Comparison of ENCODE assay signal across 25 cellular contexts in the genomic region with DNA sequence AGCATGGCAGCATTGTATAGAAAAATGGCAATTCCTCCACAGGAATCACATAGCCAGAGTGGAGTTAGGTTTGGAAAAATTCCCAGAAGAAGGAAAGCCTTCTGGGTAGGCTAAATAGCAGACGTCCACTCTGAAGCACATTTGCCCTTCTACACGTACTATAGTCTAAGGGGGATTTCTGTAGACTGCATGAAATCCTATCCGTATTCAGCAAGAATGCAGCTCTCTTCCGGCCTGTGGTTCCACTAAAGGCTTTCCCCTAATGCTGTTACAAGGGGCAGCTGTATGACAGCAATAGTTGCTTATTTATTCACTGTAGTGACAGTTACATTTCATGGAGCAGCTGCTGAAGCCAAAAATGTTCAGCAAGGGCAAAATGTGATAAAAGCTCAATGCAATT.
DNase-seq lines count a peak whose midpoint lies in the region; ATAC-seq and TF ChIP-seq lines count a peak whose summit lies in the region.
"Had no signal": no experiment of that assay in that cellular context is flagged by ENCODE, and none has a peak within 500 bp of the region (broad histone marks: within the 10 kb centered on the region; RNA-seq: fewer than 3 reads in every experiment).

No MANE protein-coding gene starts in this region.

- H3K79me2 ChIP-seq in GM23338 (replicated peaks; ENCODE audit: insufficient read depth) = no peaks in the 10 kb centered on the region
- no peaks in the 10 kb centered on the region for H3K79me2 ChIP-seq in smooth muscle cell (ENCODE audit: low read depth)
- H3K79me2 ChIP-seq in GM23248 (ENCODE audit: insufficient read depth) = no peaks in the 10 kb centered on the region

- H3K27me3 Mint-ChIP-seq in GM23338 (ENCODE audit: insufficient read depth, low read depth, poor library complexity) = peaks cover 2% of the 10 kb centered on the region
- H3K27me3 Mint-ChIP-seq in T-helper 2 cell treated with Interferon-gamma antibody and Interleukin-4, amounts not matched to agents 5 μg/mL and 100 μg/mL, for 36 hours (ENCODE audit: low read depth) = no peaks in the 10 kb centered on the region
- H3K27me3 Mint-ChIP-seq: CD4-positive, alpha-beta memory T cell; CD4-positive, CD25-positive, alpha-beta regulatory T cell; CD8-positive, alpha-beta memory T cell had no signal

- H3K9me3 Mint-ChIP-seq in GM23338 = no peaks in the 10 kb centered on the region
- H3K9me3 Mint-ChIP-seq in T-helper 2 cell treated with Interferon-gamma antibody and Interleukin-4, amounts not matched to agents 5 μg/mL and 100 μg/mL, for 36 hours = peaks cover 7% of the 10 kb centered on the region

- in situ Hi-C loops in GM23248 (cut with MboI) = no loop called here

- no peaks in the 10 kb centered on the region for H3K36me3 ChIP-seq in GM23338 (ENCODE audit: insufficient read depth)
- H3K36me3 ChIP-seq in SJCRH30 = no peaks in the 10 kb centered on the region
- H3K36me3 ChIP-seq in smooth muscle cell (ENCODE audit: low read depth) = no peaks in the 10 kb centered on the region
- no peaks in the 10 kb centered on the region for H3K36me3 ChIP-seq in GM23248 (ENCODE audit: low read depth)
- H3K36me3 ChIP-seq: BE2C, BLaER1 had no signal

- no peaks in the 10 kb centered on the region for H4K20me1 ChIP-seq in GM23338 (replicated peaks; ENCODE audit: insufficient read depth)
- no peaks in the 10 kb centered on the region for H4K20me1 ChIP-seq in smooth muscle cell (ENCODE audit: low read depth)
- no peaks in the 10 kb centered on the region for H4K20me1 ChIP-seq in GM23248 (ENCODE audit: insufficient read depth)
- H4K20me1 ChIP-seq: BLaER1 had no signal

- H3K4me2 ChIP-seq in GM23338 (no peak overlapping the region), smooth muscle cell (peak overlapping the region; percentile 53), GM23248 (ENCODE audit: unreplicated experiment) (no peak overlapping the region)
- H3K4me2 ChIP-seq: BLaER1 had no signal

- WGBS in smooth muscle cell (ENCODE audit: low lambda C conversion rate) = 63% methylated on average over 4 of the region's 4 CpGs
- 20 to 25% methylated on average over 4 of the region's 4 CpGs for WGBS in GM23248 (ENCODE audit: low coverage in 1 of 2, low lambda C conversion rate in 2 of 2, missing lambda C conversion rate in 2 of 2), 2 experiments

- no peak overlapping the region for H3K9ac ChIP-seq in smooth muscle cell (ENCODE audit: low read depth)
- no peak overlapping the region for H3K9ac ChIP-seq in GM23248
- H3K9ac ChIP-seq: BLaER1 had no signal

- H3K9me2 ChIP-seq in GM23338 (ENCODE audit: insufficient read depth) (peaks cover 19% of the 10 kb centered on the region; the same call in 1 of the 2 replicates), GM23248 (ENCODE audit: insufficient read depth) (no peaks in the 10 kb centered on the region)

- no peak overlapping the region for H3K4me3 Mint-ChIP-seq in GM23338
- no peak overlapping the region for H3K4me3 Mint-ChIP-seq in T-helper 2 cell treated with Interferon-gamma antibody and Interleukin-4, amounts not matched to agents 5 μg/mL and 100 μg/mL, for 36 hours
- H3K4me3 Mint-ChIP-seq: CD14-positive monocyte; CD4-positive, alpha-beta memory T cell; CD4-positive, CD25-positive, alpha-beta regulatory T cell; CD8-positive, alpha-beta memory T cell had no signal

- peaks cover 3% of the 10 kb centered on the region; the same call in 1 of the 2 replicates for H3K4me1 ChIP-seq in GM23338 (ENCODE audit: insufficient read depth)
- H3K4me1 ChIP-seq in SJCRH30 = peaks cover 13% of the 10 kb centered on the region
- no peaks in the 10 kb centered on the region for H3K4me1 ChIP-seq in smooth muscle cell (ENCODE audit: low read depth)
- H3K4me1 ChIP-seq in GM23248 (ENCODE audit: insufficient read depth) = no peaks in the 10 kb centered on the region
- H3K4me1 ChIP-seq: BE2C, BLaER1 had no signal

- TF ChIP-seq CTCF in GM23338 (conservative IDR thresholded peaks at IDR 0.05; ENCODE audit: low read depth in 2 of 2) = no peak
- no peak for TF ChIP-seq CTCF in smooth muscle cell (IDR thresholded peaks at IDR 0.05; ENCODE audit: borderline replicate concordance, insufficient read depth, poor library complexity, severe bottlenecking)

- ATAC-seq in GM23338 (no peak), GM19455 (IDR thresholded peaks at IDR 0.05; ENCODE audit: unreplicated experiment) (no peak)

- H3K36me3 Mint-ChIP-seq in GM23338 (ENCODE audit: low read depth) = no peaks in the 10 kb centered on the region
- H3K36me3 Mint-ChIP-seq in T-helper 2 cell treated with Interferon-gamma antibody and Interleukin-4, amounts not matched to agents 5 μg/mL and 100 μg/mL, for 36 hours (ENCODE audit: low read depth) = no peaks in the 10 kb centered on the region
- H3K36me3 Mint-ChIP-seq: CD14-positive monocyte; CD4-positive, alpha-beta memory T cell; CD4-positive, CD25-positive, alpha-beta regulatory T cell had no signal

- H3K27me3 ChIP-seq in GM23338 (ENCODE audit: insufficient read depth) (no peaks in the 10 kb centered on the region), SJCRH30 (no peaks in the 10 kb centered on the region), smooth muscle cell (ENCODE audit: low read depth) (no peaks in the 10 kb centered on the region), GM23248 (replicated peaks; ENCODE audit: insufficient read depth) (no peaks in the 10 kb centered on the region)
- H3K27me3 ChIP-seq: BE2C, BLaER1 had no signal

- H3F3A ChIP-seq in GM23338 (replicated peaks; ENCODE audit: low read depth) = no peaks in the 10 kb centered on the region
- H3F3A ChIP-seq in smooth muscle cell (ENCODE audit: low read depth) = no peaks in the 10 kb centered on the region
- H3F3A ChIP-seq in GM23248 (ENCODE audit: insufficient read depth) = no peaks in the 10 kb centered on the region

- H3K9me3 ChIP-seq in SJCRH30 (replicated peaks) (no peaks in the 10 kb centered on the region), smooth muscle cell (replicated peaks; ENCODE audit: low read depth) (no peaks in the 10 kb centered on the region), GM23248 (ENCODE audit: low read depth) (no peaks in the 10 kb centered on the region)
- H3K9me3 ChIP-seq: BE2C, BLaER1 had no signal

- H3K4me1 Mint-ChIP-seq in GM23338 = peaks cover 6% of the 10 kb centered on the region
- no peaks in the 10 kb centered on the region for H3K4me1 Mint-ChIP-seq in T-helper 2 cell treated with Interferon-gamma antibody and Interleukin-4, amounts not matched to agents 5 μg/mL and 100 μg/mL, for 36 hours (ENCODE audit: low read depth)
- H3K4me1 Mint-ChIP-seq: CD14-positive monocyte; CD4-positive, alpha-beta memory T cell; CD4-positive, CD25-positive, alpha-beta regulatory T cell; CD8-positive, alpha-beta memory T cell had no signal

- DNase-seq in GM23338 (ENCODE audit: low spot score) (no peak), SJCRH30 (peak; percentile 73 to 82), left kidney (ENCODE audit: low read depth, low spot score) (peak; percentile 13), smooth muscle cell (lab: John Stamatoyannopoulos, UW; ENCODE audit: unreplicated experiment) (no peak), GM23248 (no peak), SIG-M5 (lab: John Stamatoyannopoulos, UW) (no peak)
- no peak for DNase-seq in T-helper 2 cell treated with Interferon-gamma antibody and Interleukin-4, amounts not matched to agents 5 μg/mL and 100 μg/mL, for 36 hours (ENCODE audit: low spot score)
- DNase-seq: 8988T; ACHN; BE2C; C1 segment of cervical spinal cord; CD4-positive, alpha-beta memory T cell; CD4-positive, CD25-positive, alpha-beta regulatory T cell; CD8-positive, alpha-beta memory T cell; COR-L47; DMS 273 treated with DMSO at 0.1 percent for 48 hours; DMS153; DMS53; DMS79; DND-41; EL; GDM1 had no signal

- no peak overlapping the region for H3K27ac Mint-ChIP-seq in GM23338
- H3K27ac Mint-ChIP-seq in T-helper 2 cell treated with Interferon-gamma antibody and Interleukin-4, amounts not matched to agents 5 μg/mL and 100 μg/mL, for 36 hours = no peak overlapping the region
- H3K27ac Mint-ChIP-seq: CD4-positive, alpha-beta memory T cell; CD4-positive, CD25-positive, alpha-beta regulatory T cell; CD8-positive, alpha-beta memory T cell had no signal

- H2AFZ ChIP-seq in GM23338 = peak overlapping the region; percentile 70
- no peak overlapping the region for H2AFZ ChIP-seq in smooth muscle cell (ENCODE audit: low read depth)
- no peak overlapping the region for H2AFZ ChIP-seq in GM23248

- H3K27ac ChIP-seq in GM23338 (ENCODE audit: low read depth) (no peak overlapping the region), SJCRH30 (peak overlapping the region; percentile 35; the same call in 1 of the 2 replicates), smooth muscle cell (ENCODE audit: low read depth) (peak overlapping the region; percentile 69), GM23248 (no peak overlapping the region)
- H3K27ac ChIP-seq: BLaER1 had no signal

- H3K4me3 ChIP-seq in GM23338 (no peak overlapping the region), SJCRH30 (no peak overlapping the region), smooth muscle cell (no peak overlapping the region), GM23248 (no peak overlapping the region)
- H3K4me3 ChIP-seq: BLaER1 had no signal

Comparison
In these comparisons a context has a peak if more than half of its experiments do, and no peak if none do; other contexts are left out.
1. DNase-seq: peak in SJCRH30 (2 of 2) and left kidney (single experiment); none in GM23338 (single experiment), smooth muscle cell (single experiment), T-helper 2 cell treated with Interferon-gamma antibody and Interleukin-4, amounts not matched to agents 5 μg/mL and 100 μg/mL, for 36 hours (single experiment), GM23248 (single experiment) and SIG-M5 (single experiment).
2. H3K27ac ChIP-seq: peak in SJCRH30 (single experiment) and smooth muscle cell (single experiment); none in GM23338 (single experiment) and GM23248 (single experiment).